ENCODE assay signal across 15 cellular contexts in genomic region chr2:127581516-127582490, GRCh38. TPM values are rescaled to one million over a fixed set of nuclear protein-coding genes. Genes with fewer than 3 reads are reported as not detected.
"Had no signal": no experiment of that assay in that cellular context is flagged by ENCODE, and none has a peak within 500 bp of the region (broad histone marks: within the 10 kb centered on the region; RNA-seq: fewer than 3 reads in every experiment).

No MANE protein-coding gene starts in this region.

- H3K27me3 Mint-ChIP-seq: activated CD8-positive, alpha-beta T cell treated with anti-CD3 and anti-CD28 coated beads for 36 hours; stimulated activated naive B cell treated with anti-CD40 and anti-IgM and Interleukin-4, amounts not matched to agents 10 μg/mL and 1 μg/mL and 100 μg/mL, for 72 hours had no signal

- H3K36me3 ChIP-seq: breast epithelium, left ventricle myocardium inferior, SJCRH30 had no signal

- H3K27me3 ChIP-seq: breast epithelium, SJCRH30 had no signal

- ATAC-seq: activated CD8-positive, alpha-beta T cell treated with anti-CD3 and anti-CD28 coated beads for 36 hours; foreskin keratinocyte; stimulated activated naive B cell treated with anti-CD40 and anti-IgM and Interleukin-4, amounts not matched to agents 10 μg/mL and 1 μg/mL and 100 μg/mL, for 72 hours had no signal

- H3K36me3 Mint-ChIP-seq: activated naive CD8-positive, alpha-beta T cell treated with anti-CD3 and anti-CD28 coated beads, Interleukin-2, amount 10 ng/mL, durations not matched to agents 7 days and 5 days had no signal

- H3K4me3 ChIP-seq: breast epithelium, left ventricle myocardium inferior, SJCRH30, smooth muscle cell had no signal

- H3K27ac ChIP-seq: breast epithelium, foreskin keratinocyte, left ventricle myocardium inferior, SJCRH30 had no signal

- H3K9me3 Mint-ChIP-seq: activated CD8-positive, alpha-beta T cell treated with anti-CD3 and anti-CD28 coated beads for 36 hours; activated naive CD8-positive, alpha-beta T cell treated with anti-CD3 and anti-CD28 coated beads, Interleukin-2, amount 10 ng/mL, durations not matched to agents 7 days and 5 days; stimulated activated naive B cell treated with anti-CD40 and anti-IgM and Interleukin-4, amounts not matched to agents 10 μg/mL and 1 μg/mL and 100 μg/mL, for 72 hours; T-helper 2 cell treated with Interferon-gamma antibody and Interleukin-4, amounts not matched to agents 5 μg/mL and 100 μg/mL, for 36 hours had no signal

- H3K4me1 ChIP-seq: breast epithelium, foreskin keratinocyte had no signal

- H3K4me3 Mint-ChIP-seq: activated CD8-positive, alpha-beta T cell treated with anti-CD3 and anti-CD28 coated beads for 36 hours; activated naive CD8-positive, alpha-beta T cell treated with anti-CD3 and anti-CD28 coated beads, Interleukin-2, amount 10 ng/mL, durations not matched to agents 7 days and 5 days; stimulated activated naive B cell treated with anti-CD40 and anti-IgM and Interleukin-4, amounts not matched to agents 10 μg/mL and 1 μg/mL and 100 μg/mL, for 72 hours; T-helper 2 cell treated with Interferon-gamma antibody and Interleukin-4, amounts not matched to agents 5 μg/mL and 100 μg/mL, for 36 hours had no signal

- H3K27ac Mint-ChIP-seq: activated CD8-positive, alpha-beta T cell treated with anti-CD3 and anti-CD28 coated beads for 36 hours; T-helper 2 cell treated with Interferon-gamma antibody and Interleukin-4, amounts not matched to agents 5 μg/mL and 100 μg/mL, for 36 hours had no signal

- DNase-seq: activated CD4-positive, CD25-positive, alpha-beta regulatory T cell treated with anti-CD3 and anti-CD28 coated beads, Interleukin-2, amount 50 U/mL, for 72 hours; activated CD8-positive, alpha-beta T cell treated with anti-CD3 and anti-CD28 coated beads for 36 hours; activated T-cell treated with anti-CD3 and anti-CD28 coated beads for 4 hours; foreskin keratinocyte; left ventricle myocardium inferior; SJCRH30; stimulated activated naive B cell treated with anti-CD40 and anti-IgM and Interleukin-4, amounts not matched to agents 10 μg/mL and 1 μg/mL and 100 μg/mL, for 72 hours; SW 1271; trophoblast cell had no signal

- H3K9me3 ChIP-seq: breast epithelium, left ventricle myocardium inferior, SJCRH30 had no signal

RNA-seq across cellular contexts. Expression of gene MYO7B, which starts 46.3 kb away (rescaled TPM):
- total RNA-seq: endothelial cell of umbilical vein, foreskin keratinocyte, myocyte had no signal
